In genomic region chr14:53613404-53614253, GRCh38 we compare ENCODE assay signal across 8 cellular contexts.
DNase-seq lines count a peak whose midpoint lies in the region; ATAC-seq, FAIRE-seq and TF ChIP-seq lines count a peak whose summit lies in the region.

No MANE protein-coding gene starts in this region.

- no peak for FAIRE-seq in RCC 7860 (lab: Jason Lieb, UNC)

- peak overlapping the region; percentile 41 for H3K4me3 ChIP-seq in Caco-2 (ENCODE audit: low read depth, low read length)
- no peak overlapping the region for H3K4me3 ChIP-seq in HAP-1
- H3K4me3 ChIP-seq in ascending aorta = no peak overlapping the region

- H3K27ac Mint-ChIP-seq in Caco-2 (ENCODE audit: unreplicated experiment) (peak overlapping the region; percentile 98), T-cell (peak overlapping the region in 1 of 2 donors; percentile 45)

- H3K36me3 Mint-ChIP-seq in Caco-2 (ENCODE audit: insufficient read depth, unreplicated experiment) = peaks cover 34% of the 10 kb centered on the region
- H3K36me3 Mint-ChIP-seq in T-cell = no peaks in the 10 kb centered on the region

- TF ChIP-seq CTCF in Caco-2 (IDR thresholded peaks at IDR 0.05; ENCODE audit: insufficient read depth in 1 of 2, low read depth in 1 of 2, low read length in 1 of 2, severe bottlenecking in 1 of 2, unreplicated experiment in 1 of 2) (peak in 1 of 2 experiments; percentile 32), ascending aorta (IDR thresholded peaks at IDR 0.05) (no peak)

- intact Hi-C loops in Caco-2 (cut with micrococcal nuclease; ENCODE audit: unreplicated experiment) = loop anchor here (1.0 to 10.0 kb wide), 5 partner anchors 74 to 389 kb away; no protein-coding TSS in a partner anchor
- intact Hi-C loops in ascending aorta (cut with DNase I) = no loop called here

- no peaks in the 10 kb centered on the region for H3K9me3 ChIP-seq in Caco-2
- H3K9me3 ChIP-seq in HAP-1 = no peaks in the 10 kb centered on the region
- no peaks in the 10 kb centered on the region for H3K9me3 ChIP-seq in ascending aorta

- H3K27me3 Mint-ChIP-seq in Caco-2 (ENCODE audit: insufficient read depth, unreplicated experiment) = no peaks in the 10 kb centered on the region
- H3K27me3 Mint-ChIP-seq in T-cell = no peaks in the 10 kb centered on the region

- POLR2A ChIA-PET in Caco-2 (lab: Charles Lee) = interaction anchor here (0.7 to 1.1 kb wide), 4 partner anchors 76 to 387 kb away, joined by 3 read pairs; no protein-coding TSS in a partner anchor
- POLR2A ChIA-PET in T-cell (lab: Charles Lee) = no interaction called here

- H3K36me3 ChIP-seq in Caco-2 (ENCODE audit: control insufficient read depth, insufficient read depth, low read length) (no peaks in the 10 kb centered on the region), HAP-1 (replicated peaks) (no peaks in the 10 kb centered on the region), ascending aorta (no peaks in the 10 kb centered on the region)

- peaks cover 17% of the 10 kb centered on the region for H3K4me1 Mint-ChIP-seq in Caco-2 (ENCODE audit: low read depth, unreplicated experiment)
- H3K4me1 Mint-ChIP-seq in T-cell = no peaks in the 10 kb centered on the region

- H3K9me3 Mint-ChIP-seq in Caco-2 (ENCODE audit: unreplicated experiment) (no peaks in the 10 kb centered on the region), T-cell (peaks cover 3 to 6% (median 4%) of the 10 kb centered on the region in 3 donors)

- peak; percentile 89 to 91 for DNase-seq in Caco-2
- DNase-seq in RCC 7860 (ENCODE audit: low spot score) = peak; percentile 30
- DNase-seq in left kidney (ENCODE audit: low read depth, low spot score) = peak; percentile 71
- DNase-seq in HAP-1 (ENCODE audit: low spot score in 2 of 2) = no peak
- DNase-seq in ascending aorta (ENCODE audit: low spot score in 2 of 2) = no peak
- DNase-seq in T-cell = no peak

- ATAC-seq in GM19397 (IDR thresholded peaks at IDR 0.05; ENCODE audit: unreplicated experiment) (peak; percentile 93), HG03354 (IDR thresholded peaks at IDR 0.05; ENCODE audit: poor library complexity, severe bottlenecking, unreplicated experiment) (peak; percentile 96), T-cell (replicated peaks in 1 of 4) (no peak)

- H3K4me3 Mint-ChIP-seq in Caco-2 (ENCODE audit: unreplicated experiment) (peak overlapping the region; percentile 83), T-cell (no peak overlapping the region)

- no TSS peak for BruUV-seq in Caco-2 (replicated peaks; lab: Mats Ljungman, UMichigan)

- H3K4me1 ChIP-seq in Caco-2 = peaks cover 56% of the 10 kb centered on the region
- H3K4me1 ChIP-seq in HAP-1 = no peaks in the 10 kb centered on the region
- H3K4me1 ChIP-seq in ascending aorta = no peaks in the 10 kb centered on the region

- CTCF ChIA-PET in Caco-2 (lab: Charles Lee) (interaction anchor here (0.6 to 1.4 kb wide), 5 partner anchors 94 to 725 kb away, joined by 3 to 5 read pairs (median 3); no protein-coding TSS in a partner anchor), T-cell (lab: Charles Lee) (no interaction called here)

- H3K27me3 ChIP-seq in Caco-2 (replicated peaks; ENCODE audit: control insufficient read depth, insufficient read depth, low read length) (no peaks in the 10 kb centered on the region), HAP-1 (ENCODE audit: low read depth) (no peaks in the 10 kb centered on the region; the same call in 1 of the 2 replicates), ascending aorta (no peaks in the 10 kb centered on the region)

- H3K27ac ChIP-seq in ascending aorta = no peak overlapping the region

- in situ Hi-C loops in HAP-1 (cut with MboI; ENCODE audit: low sequenced_read_pairs) = no loop called here

Comparison
In these comparisons a context has a peak if more than half of its experiments do, and no peak if none do; other contexts are left out.
1. DNase-seq: peak in Caco-2 (2 of 2), RCC 7860 (single experiment) and left kidney (single experiment); none in HAP-1 (0 of 2), ascending aorta (0 of 2) and T-cell (0 of 34).
2. ATAC-seq: peak in GM19397 (single experiment) and HG03354 (single experiment); none in T-cell (0 of 4).